8 cellular contexts compared by ENCODE assay signal in genomic region chr17:78342438-78343098, GRCh38. TPM values are rescaled to one million over a fixed set of nuclear protein-coding genes. Genes with fewer than 3 reads are reported as not detected.
DNase-seq lines count a peak whose midpoint lies in the region; ATAC-seq and TF ChIP-seq lines count a peak whose summit lies in the region.

No MANE protein-coding gene starts in this region.

- no peaks in the 10 kb centered on the region; the same call in 1 of the 2 replicates for H3K27me3 ChIP-seq in Caco-2 (replicated peaks; ENCODE audit: control insufficient read depth, insufficient read depth, low read length)
- H3K27me3 ChIP-seq in dorsolateral prefrontal cortex, result no peaks in the 10 kb centered on the region
- no peaks in the 10 kb centered on the region for H3K27me3 ChIP-seq in aorta (ENCODE audit: control insufficient read depth in 1 of 2, insufficient read depth in 2 of 2, low read length in 1 of 2)

- no peaks in the 10 kb centered on the region for H3K36me3 Mint-ChIP-seq in Caco-2 (ENCODE audit: insufficient read depth, unreplicated experiment)
- H3K36me3 Mint-ChIP-seq in mesothelial cell of epicardium, result no peaks in the 10 kb centered on the region

- peak overlapping the region; percentile 35 for H3K27ac Mint-ChIP-seq in Caco-2 (ENCODE audit: unreplicated experiment)
- H3K27ac Mint-ChIP-seq in mesothelial cell of epicardium, result peak overlapping the region; percentile 69

- intact Hi-C loops in Caco-2 (cut with micrococcal nuclease; ENCODE audit: unreplicated experiment) (no loop called here), OCI-LY7 (cut with micrococcal nuclease; ENCODE audit: unreplicated experiment) (loop anchor here (5.0 kb wide), 1 partner anchor 90 kb away; no protein-coding TSS in a partner anchor), dorsolateral prefrontal cortex (cut with DNase I) (loop anchor here (1.0 to 5.0 kb wide), 3 partner anchors 18 to 80 kb away; partner anchors contain the start of genes PGS1 (in 1 of the 2) and SOCS3 (in 1 of the 2)), aorta (cut with DNase I) (loop anchor here in 1 of 2 donors (1.0 to 2.0 kb wide), 2 partner anchors 27 to 34 kb away; no protein-coding TSS in a partner anchor)

- H3K79me2 ChIP-seq in OCI-LY7 (ENCODE audit: insufficient read depth, low read depth, low read length), result no peaks in the 10 kb centered on the region

- 5% methylated on average over 26 of the region's 26 CpGs for WGBS in aorta, 2 donors

- H3K27ac ChIP-seq in OCI-LY7 (ENCODE audit: low read depth, low read length, poor library complexity, severe bottlenecking) (no peak overlapping the region), dorsolateral prefrontal cortex (peak overlapping the region in 56 of 59 donors; percentile 42 to 95 (median 86)), aorta (ENCODE audit: low read depth in 1 of 2, low read length in 2 of 2) (peak overlapping the region; percentile 72 to 90)

- no peaks in the 10 kb centered on the region for H3K9me2 ChIP-seq in OCI-LY7 (ENCODE audit: insufficient read depth, low read length)

- H3K4me1 Mint-ChIP-seq in Caco-2 (ENCODE audit: low read depth, unreplicated experiment) (no peaks in the 10 kb centered on the region), mesothelial cell of epicardium (peaks cover 13% of the 10 kb centered on the region)

- H3K4me1 ChIP-seq in Caco-2, result peaks cover 13% of the 10 kb centered on the region
- H3K4me1 ChIP-seq in OCI-LY7 (ENCODE audit: insufficient read depth, low read length, poor library complexity, severe bottlenecking), result peaks cover 38% of the 10 kb centered on the region
- H3K4me1 ChIP-seq in aorta (ENCODE audit: control insufficient read depth in 1 of 2, insufficient read depth in 2 of 2, low read length in 2 of 2), result no peaks in the 10 kb centered on the region

- H3K9me3 ChIP-seq in Caco-2, result no peaks in the 10 kb centered on the region
- no peaks in the 10 kb centered on the region for H3K9me3 ChIP-seq in OCI-LY7 (ENCODE audit: low read length)
- no peaks in the 10 kb centered on the region for H3K9me3 ChIP-seq in aorta (ENCODE audit: control insufficient read depth, low read length)

- POLR2A ChIA-PET in Caco-2 (lab: Charles Lee), result no interaction called here
- POLR2A ChIA-PET in OCI-LY7 (lab: Charles Lee), result interaction anchor here (0.5 to 0.6 kb wide), 2 partner anchors 128 to 185 kb away, joined by 3 to 4 read pairs; no protein-coding TSS in a partner anchor

- BruUV-seq in Caco-2 (replicated peaks; lab: Mats Ljungman, UMichigan) (no TSS peak), OCI-LY7 (replicated peaks; lab: Mats Ljungman, UMichigan) (no TSS peak)

- peak overlapping the region; percentile 43 for H3K4me3 Mint-ChIP-seq in Caco-2 (ENCODE audit: unreplicated experiment)
- peak overlapping the region; percentile 36 for H3K4me3 Mint-ChIP-seq in mesothelial cell of epicardium

- no peak for DNase-seq in Caco-2
- no peak for DNase-seq in OCI-LY7 (ENCODE audit: low spot score)
- DNase-seq in dorsolateral prefrontal cortex, result peak in 1 of 10 donors; percentile 59
- DNase-seq in mesothelial cell of epicardium (ENCODE audit: low spot score in 2 of 2, unreplicated experiment in 2 of 2), result no peak
- peak; percentile 91 for DNase-seq in aorta
- DNase-seq in NOMO-1 treated with dmso at 0.1 percent for 144 hours (lab: John Stamatoyannopoulos, UW; ENCODE audit: unreplicated experiment), result no peak

- peak overlapping the region; percentile 61 for H3K4me2 ChIP-seq in OCI-LY7 (ENCODE audit: low read length)

- TF ChIP-seq CTCF in Caco-2 (IDR thresholded peaks at IDR 0.05; ENCODE audit: insufficient read depth in 1 of 2, low read depth in 1 of 2, low read length in 1 of 2, severe bottlenecking in 1 of 2, unreplicated experiment in 1 of 2), result no peak
- TF ChIP-seq CTCF in OCI-LY7 (conservative IDR thresholded peaks at IDR 0.05; ENCODE audit: low read length), result no peak
- TF ChIP-seq CTCF in dorsolateral prefrontal cortex (IDR thresholded peaks at IDR 0.05 in 54 of 56, conservative IDR thresholded peaks at IDR 0.05 in 2 of 56; ENCODE audit: low read depth in 1 of 56, partially characterized antibody in 56 of 56), result no peak
- TF ChIP-seq CTCF in mesothelial cell of epicardium (IDR thresholded peaks at IDR 0.05; ENCODE audit: unreplicated experiment), result no peak

- H4K20me1 ChIP-seq in OCI-LY7 (ENCODE audit: insufficient read depth, low read length), result no peaks in the 10 kb centered on the region

- H3K4me3 ChIP-seq in Caco-2 (ENCODE audit: low read depth, low read length), result peak overlapping the region; percentile 43
- no peak overlapping the region for H3K4me3 ChIP-seq in OCI-LY7 (ENCODE audit: low read depth, low read length, poor library complexity, severe bottlenecking)
- H3K4me3 ChIP-seq in dorsolateral prefrontal cortex, result peak overlapping the region in 58 of 59 donors; percentile 19 to 65 (median 49)
- H3K4me3 ChIP-seq in aorta (ENCODE audit: low read length in 2 of 2), result no peak overlapping the region

- ATAC-seq in aorta (ENCODE audit: low FRiP score) (peak; percentile 80), GM18498 (IDR thresholded peaks at IDR 0.05; ENCODE audit: unreplicated experiment) (no peak), HG02571 (IDR thresholded peaks at IDR 0.05; ENCODE audit: unreplicated experiment) (no peak)

- no peak overlapping the region for H2AFZ ChIP-seq in OCI-LY7 (ENCODE audit: low read length)

- CTCF ChIA-PET in Caco-2 (lab: Charles Lee) (interaction anchor here (0.7 kb wide), 1 partner anchor 129 kb away, joined by 3 read pairs; no protein-coding TSS in a partner anchor), OCI-LY7 (lab: Charles Lee; ENCODE audit: unreplicated experiment) (no interaction called here)

- no peaks in the 10 kb centered on the region for H3K9me3 Mint-ChIP-seq in Caco-2 (ENCODE audit: unreplicated experiment)
- H3K9me3 Mint-ChIP-seq in mesothelial cell of epicardium, result no peaks in the 10 kb centered on the region

- H3K36me3 ChIP-seq in Caco-2 (ENCODE audit: control insufficient read depth, insufficient read depth, low read length) (no peaks in the 10 kb centered on the region), OCI-LY7 (ENCODE audit: insufficient read depth, low read length) (no peaks in the 10 kb centered on the region), aorta (ENCODE audit: control insufficient read depth in 1 of 2, insufficient read depth in 2 of 2, low read length in 1 of 2) (no peaks in the 10 kb centered on the region)

- H3K27me3 Mint-ChIP-seq in Caco-2 (ENCODE audit: insufficient read depth, unreplicated experiment) (no peaks in the 10 kb centered on the region), mesothelial cell of epicardium (ENCODE audit: low read depth) (no peaks in the 10 kb centered on the region)

RNA-seq across cellular contexts. Expression of gene SOCS3, which starts 17.3 kb away (rescaled TPM):
- 11.3 and 12.8 TPM in 2 replicates for total RNA-seq in Caco-2 (2022)
- total RNA-seq in OCI-LY7 (2014; rRNA removed; shearing (Covaris generic)), result not detected in 2 replicates
- total RNA-seq in OCI-LY7 (2022), result not detected in 2 replicates
- 100 to 1,000 TPM in 6 of 120 experiments, 10 to 100 TPM in 80, 1 to 10 TPM in 34; 1.7 to 175 (median 17.1) TPM for total RNA-seq in dorsolateral prefrontal cortex
- total RNA-seq in mesothelial cell of epicardium, result 45.7 to 50.0 TPM (median 49.8 TPM) in 3 replicates
- total RNA-seq in aorta, result 100 to 1,000 TPM; 107 to 182 TPM
- polyA plus RNA-seq in aorta, result 10 to 100 TPM; 15.5 to 76.1 TPM

RNA-seq across cellular contexts. Expression of gene PGS1, which starts 35.9 kb away (rescaled TPM):
- 54.1 and 55.2 TPM in 2 replicates for total RNA-seq in Caco-2 (2022)
- 59.6 and 67.3 TPM in 2 replicates for total RNA-seq in OCI-LY7 (2014; rRNA removed; shearing (Covaris generic))
- 61.3 and 68.2 TPM in 2 replicates for total RNA-seq in OCI-LY7 (2022)
- 10 to 100 TPM; 40.3 to 89.2 (median 57.6) TPM for total RNA-seq in dorsolateral prefrontal cortex
- 62.0 to 66.5 TPM (median 62.3 TPM) in 3 replicates for total RNA-seq in mesothelial cell of epicardium
- 10 to 100 TPM; 46.5 to 67.0 TPM for total RNA-seq in aorta
- 10 to 100 TPM in 1 of 2 donors, 1 to 10 TPM in 1; 9.9 to 30.3 TPM for polyA plus RNA-seq in aorta

Comparison
In these comparisons a context has a peak if more than half of its experiments do, and no peak if none do; other contexts are left out.
1. DNase-seq: peak in aorta (2 of 2); none in Caco-2 (0 of 2), OCI-LY7 (single experiment), mesothelial cell of epicardium (0 of 2) and NOMO-1 treated with dmso at 0.1 percent for 144 hours (single experiment).
2. H3K4me3 ChIP-seq: peak in Caco-2 (single experiment) and dorsolateral prefrontal cortex (58 of 59); none in OCI-LY7 (single experiment) and aorta (0 of 2).